ENCODE assay signal across 17 cellular contexts in the genomic region with DNA sequence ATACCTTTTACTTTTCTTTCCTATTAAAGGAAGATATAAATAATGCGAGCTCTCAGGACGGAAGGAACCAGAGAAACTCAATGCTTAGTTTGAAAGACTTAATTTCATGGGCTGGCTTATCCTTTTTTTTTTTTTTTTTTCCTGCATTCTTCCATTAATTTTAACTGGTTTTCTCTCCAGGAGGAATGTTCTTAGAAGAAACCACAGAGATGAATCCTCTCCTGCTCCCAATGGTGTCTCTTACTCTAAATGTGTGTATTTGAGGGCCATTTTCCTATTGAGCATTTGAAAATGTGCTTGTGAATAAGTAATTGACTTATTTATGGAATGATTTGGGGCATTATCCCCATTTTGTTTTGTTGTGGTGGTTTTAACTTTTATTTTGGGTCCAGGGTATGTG.
"Had no signal": no experiment of that assay in that cellular context is flagged by ENCODE, and none has a peak within 500 bp of the region (broad histone marks: within the 10 kb centered on the region; RNA-seq: fewer than 3 reads in every experiment).

No MANE protein-coding gene starts in this region.

- H3K9me3 ChIP-seq: lower lobe of right lung, right atrium auricular region, stomach, testis had no signal

- H3K36me3 ChIP-seq: cardiac muscle cell, lower lobe of right lung, right atrium auricular region, stomach had no signal

- H3K36me3 Mint-ChIP-seq: mesothelial cell of epicardium, type B pancreatic cell had no signal

- DNase-seq: activated naive CD4-positive, alpha-beta T cell; amniotic stem cell; dermis blood vessel endothelial cell; effector memory CD4-positive, alpha-beta T cell; foreskin fibroblast; islet precursor cell; lower lobe of right lung; occipital lobe; stomach; testis had no signal

- H3K4me3 Mint-ChIP-seq: T-helper 1 cell treated with Interleukin-12 subunit alpha and Interleukin-12 subunit beta and Interleukin-4 antibody, amounts not matched to agents 30 μg/mL and 1 μg/mL, for 36 hours; type B pancreatic cell had no signal

- H3K27ac Mint-ChIP-seq: mesothelial cell of epicardium; nephron; T-helper 1 cell treated with Interleukin-12 subunit alpha and Interleukin-12 subunit beta and Interleukin-4 antibody, amounts not matched to agents 30 μg/mL and 1 μg/mL, for 36 hours; type B pancreatic cell had no signal

- H3K4me3 ChIP-seq: cardiac muscle cell, hepatocyte, lower lobe of right lung, right atrium auricular region, stomach had no signal

- H3K9me3 Mint-ChIP-seq: nephron; T-helper 1 cell treated with Interleukin-12 subunit alpha and Interleukin-12 subunit beta and Interleukin-4 antibody, amounts not matched to agents 30 μg/mL and 1 μg/mL, for 36 hours; type B pancreatic cell had no signal

- H3K4me1 ChIP-seq: lower lobe of right lung had no signal

- H3K27me3 ChIP-seq: right atrium auricular region, testis had no signal

- H3K27ac ChIP-seq: cardiac muscle cell, hepatocyte, lower lobe of right lung, right atrium auricular region, stomach had no signal
